1 cellular context compared by ENCODE assay signal in the genomic region with DNA sequence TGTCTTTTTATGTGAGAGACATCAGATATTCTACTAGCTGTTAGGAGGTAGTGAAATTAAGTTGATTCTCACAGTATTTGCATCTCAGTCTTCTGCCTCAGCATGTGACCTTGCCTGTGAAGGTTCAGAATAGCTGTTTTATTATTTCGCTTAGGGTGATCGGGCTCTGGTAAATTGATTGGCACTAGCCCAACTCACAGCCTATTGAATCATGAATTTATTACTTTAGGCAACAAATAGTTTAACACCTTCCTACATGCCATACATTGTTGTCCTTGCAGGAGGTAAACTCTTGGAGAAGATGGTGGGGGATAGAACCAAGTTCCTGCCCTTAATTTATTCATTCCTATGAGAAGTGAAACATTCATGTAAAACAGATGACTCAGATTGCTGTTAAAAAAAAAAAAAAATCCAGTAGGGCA.
A peak's percentile ranks its signal among the peaks of the same experiment; 100 is the strongest.
TF ChIP-seq lines count a peak whose summit lies in the region.

No MANE protein-coding gene starts in this region.

TF ChIP-seq in GM12878, 131 proteins besides CTCF, POLR2A, EP300 and RAD21 (continued from another document and continues in another):
- TF ChIP-seq, protein P1, sequence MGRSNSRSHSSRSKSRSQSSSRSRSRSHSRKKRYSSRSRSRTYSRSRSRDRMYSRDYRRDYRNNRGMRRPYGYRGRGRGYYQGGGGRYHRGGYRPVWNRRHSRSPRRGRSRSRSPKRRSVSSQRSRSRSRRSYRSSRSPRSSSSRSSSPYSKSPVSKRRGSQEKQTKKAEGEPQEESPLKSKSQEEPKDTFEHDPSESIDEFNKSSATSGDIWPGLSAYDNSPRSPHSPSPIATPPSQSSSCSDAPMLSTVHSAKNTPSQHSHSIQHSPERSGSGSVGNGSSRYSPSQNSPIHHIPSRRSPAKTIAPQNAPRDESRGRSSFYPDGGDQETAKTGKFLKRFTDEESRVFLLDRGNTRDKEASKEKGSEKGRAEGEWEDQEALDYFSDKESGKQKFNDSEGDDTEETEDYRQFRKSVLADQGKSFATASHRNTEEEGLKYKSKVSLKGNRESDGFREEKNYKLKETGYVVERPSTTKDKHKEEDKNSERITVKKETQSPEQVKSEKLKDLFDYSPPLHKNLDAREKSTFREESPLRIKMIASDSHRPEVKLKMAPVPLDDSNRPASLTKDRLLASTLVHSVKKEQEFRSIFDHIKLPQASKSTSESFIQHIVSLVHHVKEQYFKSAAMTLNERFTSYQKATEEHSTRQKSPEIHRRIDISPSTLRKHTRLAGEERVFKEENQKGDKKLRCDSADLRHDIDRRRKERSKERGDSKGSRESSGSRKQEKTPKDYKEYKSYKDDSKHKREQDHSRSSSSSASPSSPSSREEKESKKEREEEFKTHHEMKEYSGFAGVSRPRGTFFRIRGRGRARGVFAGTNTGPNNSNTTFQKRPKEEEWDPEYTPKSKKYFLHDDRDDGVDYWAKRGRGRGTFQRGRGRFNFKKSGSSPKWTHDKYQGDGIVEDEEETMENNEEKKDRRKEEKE (IDR thresholded peaks at IDR 0.05): no peak
- TF ChIP-seq CEBPB (IDR thresholded peaks at IDR 0.05; ENCODE audit: borderline replicate concordance in 1 of 2, low read depth in 2 of 2, low read length in 2 of 2) (no peak), PRDM15 (CRISPR knock-in tag; IDR thresholded peaks at IDR 0.05) (no peak), HDAC2 (IDR thresholded peaks at IDR 0.05) (no peak), RUNX3 (IDR thresholded peaks at IDR 0.05; ENCODE audit: low read length) (no peak), EZH2 (IDR thresholded peaks at IDR 0.05; ENCODE audit: borderline replicate concordance, control insufficient read depth, low read depth, low read length) (no peak), MYC (IDR thresholded peaks at IDR 0.05; ENCODE audit: insufficient read depth, insufficient read length, insufficient replicate concordance, low read length, severe bottlenecking) (no peak), MTA2 (IDR thresholded peaks at IDR 0.05; ENCODE audit: low read depth) (no peak; the same call in 1 of the 2 replicates), ZNF274 (IDR thresholded peaks at IDR 0.05; ENCODE audit: insufficient read depth, insufficient read length) (no peak), ZZZ3 (IDR thresholded peaks at IDR 0.05; ENCODE audit: control insufficient read depth, insufficient read length, low read depth) (no peak), BRCA1 (IDR thresholded peaks at IDR 0.05; ENCODE audit: low read depth, low read length) (no peak), FOXM1 (IDR thresholded peaks at IDR 0.05; ENCODE audit: low read depth, low read length) (no peak), SP1 (IDR thresholded peaks at IDR 0.05; ENCODE audit: low read depth, low read length) (no peak), ZNF622 (IDR thresholded peaks at IDR 0.05) (no peak), STAT1 (conservative IDR thresholded peaks at IDR 0.05) (no peak), ATF2 (IDR thresholded peaks at IDR 0.05; ENCODE audit: low read length) (peak; percentile 30; the same call in 1 of the 2 replicates), CBX5 (IDR thresholded peaks at IDR 0.05; ENCODE audit: low read depth) (no peak), STAT3 (IDR thresholded peaks at IDR 0.05; ENCODE audit: low read depth, low read length) (no peak), KLF5 (IDR thresholded peaks at IDR 0.05; ENCODE audit: partially characterized antibody) (no peak), CREM (IDR thresholded peaks at IDR 0.05; ENCODE audit: low read depth) (no peak), CHD1 (IDR thresholded peaks at IDR 0.05; ENCODE audit: low read depth, low read length) (no peak), RBBP5 (conservative IDR thresholded peaks at IDR 0.05) (no peak), RELB (IDR thresholded peaks at IDR 0.05; ENCODE audit: low read depth) (peak; percentile 50), SUZ12 (IDR thresholded peaks at IDR 0.05; ENCODE audit: unreplicated experiment) (no peak)
- TF ChIP-seq, protein P2, sequence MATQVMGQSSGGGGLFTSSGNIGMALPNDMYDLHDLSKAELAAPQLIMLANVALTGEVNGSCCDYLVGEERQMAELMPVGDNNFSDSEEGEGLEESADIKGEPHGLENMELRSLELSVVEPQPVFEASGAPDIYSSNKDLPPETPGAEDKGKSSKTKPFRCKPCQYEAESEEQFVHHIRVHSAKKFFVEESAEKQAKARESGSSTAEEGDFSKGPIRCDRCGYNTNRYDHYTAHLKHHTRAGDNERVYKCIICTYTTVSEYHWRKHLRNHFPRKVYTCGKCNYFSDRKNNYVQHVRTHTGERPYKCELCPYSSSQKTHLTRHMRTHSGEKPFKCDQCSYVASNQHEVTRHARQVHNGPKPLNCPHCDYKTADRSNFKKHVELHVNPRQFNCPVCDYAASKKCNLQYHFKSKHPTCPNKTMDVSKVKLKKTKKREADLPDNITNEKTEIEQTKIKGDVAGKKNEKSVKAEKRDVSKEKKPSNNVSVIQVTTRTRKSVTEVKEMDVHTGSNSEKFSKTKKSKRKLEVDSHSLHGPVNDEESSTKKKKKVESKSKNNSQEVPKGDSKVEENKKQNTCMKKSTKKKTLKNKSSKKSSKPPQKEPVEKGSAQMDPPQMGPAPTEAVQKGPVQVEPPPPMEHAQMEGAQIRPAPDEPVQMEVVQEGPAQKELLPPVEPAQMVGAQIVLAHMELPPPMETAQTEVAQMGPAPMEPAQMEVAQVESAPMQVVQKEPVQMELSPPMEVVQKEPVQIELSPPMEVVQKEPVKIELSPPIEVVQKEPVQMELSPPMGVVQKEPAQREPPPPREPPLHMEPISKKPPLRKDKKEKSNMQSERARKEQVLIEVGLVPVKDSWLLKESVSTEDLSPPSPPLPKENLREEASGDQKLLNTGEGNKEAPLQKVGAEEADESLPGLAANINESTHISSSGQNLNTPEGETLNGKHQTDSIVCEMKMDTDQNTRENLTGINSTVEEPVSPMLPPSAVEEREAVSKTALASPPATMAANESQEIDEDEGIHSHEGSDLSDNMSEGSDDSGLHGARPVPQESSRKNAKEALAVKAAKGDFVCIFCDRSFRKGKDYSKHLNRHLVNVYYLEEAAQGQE (IDR thresholded peaks at IDR 0.05; ENCODE audit: low read depth, low read length): no peak
- TF ChIP-seq, protein P3, sequence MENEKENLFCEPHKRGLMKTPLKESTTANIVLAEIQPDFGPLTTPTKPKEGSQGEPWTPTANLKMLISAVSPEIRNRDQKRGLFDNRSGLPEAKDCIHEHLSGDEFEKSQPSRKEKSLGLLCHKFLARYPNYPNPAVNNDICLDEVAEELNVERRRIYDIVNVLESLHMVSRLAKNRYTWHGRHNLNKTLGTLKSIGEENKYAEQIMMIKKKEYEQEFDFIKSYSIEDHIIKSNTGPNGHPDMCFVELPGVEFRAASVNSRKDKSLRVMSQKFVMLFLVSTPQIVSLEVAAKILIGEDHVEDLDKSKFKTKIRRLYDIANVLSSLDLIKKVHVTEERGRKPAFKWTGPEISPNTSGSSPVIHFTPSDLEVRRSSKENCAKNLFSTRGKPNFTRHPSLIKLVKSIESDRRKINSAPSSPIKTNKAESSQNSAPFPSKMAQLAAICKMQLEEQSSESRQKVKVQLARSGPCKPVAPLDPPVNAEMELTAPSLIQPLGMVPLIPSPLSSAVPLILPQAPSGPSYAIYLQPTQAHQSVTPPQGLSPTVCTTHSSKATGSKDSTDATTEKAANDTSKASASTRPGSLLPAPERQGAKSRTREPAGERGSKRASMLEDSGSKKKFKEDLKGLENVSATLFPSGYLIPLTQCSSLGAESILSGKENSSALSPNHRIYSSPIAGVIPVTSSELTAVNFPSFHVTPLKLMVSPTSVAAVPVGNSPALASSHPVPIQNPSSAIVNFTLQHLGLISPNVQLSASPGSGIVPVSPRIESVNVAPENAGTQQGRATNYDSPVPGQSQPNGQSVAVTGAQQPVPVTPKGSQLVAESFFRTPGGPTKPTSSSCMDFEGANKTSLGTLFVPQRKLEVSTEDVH (IDR thresholded peaks at IDR 0.05; ENCODE audit: low read depth, partially characterized antibody): no peak
- TF ChIP-seq, protein P4, sequence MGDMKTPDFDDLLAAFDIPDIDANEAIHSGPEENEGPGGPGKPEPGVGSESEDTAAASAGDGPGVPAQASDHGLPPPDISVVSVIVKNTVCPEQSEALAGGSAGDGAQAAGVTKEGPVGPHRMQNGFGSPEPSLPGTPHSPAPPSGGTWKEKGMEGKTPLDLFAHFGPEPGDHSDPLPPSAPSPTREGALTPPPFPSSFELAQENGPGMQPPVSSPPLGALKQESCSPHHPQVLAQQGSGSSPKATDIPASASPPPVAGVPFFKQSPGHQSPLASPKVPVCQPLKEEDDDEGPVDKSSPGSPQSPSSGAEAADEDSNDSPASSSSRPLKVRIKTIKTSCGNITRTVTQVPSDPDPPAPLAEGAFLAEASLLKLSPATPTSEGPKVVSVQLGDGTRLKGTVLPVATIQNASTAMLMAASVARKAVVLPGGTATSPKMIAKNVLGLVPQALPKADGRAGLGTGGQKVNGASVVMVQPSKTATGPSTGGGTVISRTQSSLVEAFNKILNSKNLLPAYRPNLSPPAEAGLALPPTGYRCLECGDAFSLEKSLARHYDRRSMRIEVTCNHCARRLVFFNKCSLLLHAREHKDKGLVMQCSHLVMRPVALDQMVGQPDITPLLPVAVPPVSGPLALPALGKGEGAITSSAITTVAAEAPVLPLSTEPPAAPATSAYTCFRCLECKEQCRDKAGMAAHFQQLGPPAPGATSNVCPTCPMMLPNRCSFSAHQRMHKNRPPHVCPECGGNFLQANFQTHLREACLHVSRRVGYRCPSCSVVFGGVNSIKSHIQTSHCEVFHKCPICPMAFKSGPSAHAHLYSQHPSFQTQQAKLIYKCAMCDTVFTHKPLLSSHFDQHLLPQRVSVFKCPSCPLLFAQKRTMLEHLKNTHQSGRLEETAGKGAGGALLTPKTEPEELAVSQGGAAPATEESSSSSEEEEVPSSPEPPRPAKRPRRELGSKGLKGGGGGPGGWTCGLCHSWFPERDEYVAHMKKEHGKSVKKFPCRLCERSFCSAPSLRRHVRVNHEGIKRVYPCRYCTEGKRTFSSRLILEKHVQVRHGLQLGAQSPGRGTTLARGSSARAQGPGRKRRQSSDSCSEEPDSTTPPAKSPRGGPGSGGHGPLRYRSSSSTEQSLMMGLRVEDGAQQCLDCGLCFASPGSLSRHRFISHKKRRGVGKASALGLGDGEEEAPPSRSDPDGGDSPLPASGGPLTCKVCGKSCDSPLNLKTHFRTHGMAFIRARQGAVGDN (IDR thresholded peaks at IDR 0.05): no peak
- TF ChIP-seq, protein P5, sequence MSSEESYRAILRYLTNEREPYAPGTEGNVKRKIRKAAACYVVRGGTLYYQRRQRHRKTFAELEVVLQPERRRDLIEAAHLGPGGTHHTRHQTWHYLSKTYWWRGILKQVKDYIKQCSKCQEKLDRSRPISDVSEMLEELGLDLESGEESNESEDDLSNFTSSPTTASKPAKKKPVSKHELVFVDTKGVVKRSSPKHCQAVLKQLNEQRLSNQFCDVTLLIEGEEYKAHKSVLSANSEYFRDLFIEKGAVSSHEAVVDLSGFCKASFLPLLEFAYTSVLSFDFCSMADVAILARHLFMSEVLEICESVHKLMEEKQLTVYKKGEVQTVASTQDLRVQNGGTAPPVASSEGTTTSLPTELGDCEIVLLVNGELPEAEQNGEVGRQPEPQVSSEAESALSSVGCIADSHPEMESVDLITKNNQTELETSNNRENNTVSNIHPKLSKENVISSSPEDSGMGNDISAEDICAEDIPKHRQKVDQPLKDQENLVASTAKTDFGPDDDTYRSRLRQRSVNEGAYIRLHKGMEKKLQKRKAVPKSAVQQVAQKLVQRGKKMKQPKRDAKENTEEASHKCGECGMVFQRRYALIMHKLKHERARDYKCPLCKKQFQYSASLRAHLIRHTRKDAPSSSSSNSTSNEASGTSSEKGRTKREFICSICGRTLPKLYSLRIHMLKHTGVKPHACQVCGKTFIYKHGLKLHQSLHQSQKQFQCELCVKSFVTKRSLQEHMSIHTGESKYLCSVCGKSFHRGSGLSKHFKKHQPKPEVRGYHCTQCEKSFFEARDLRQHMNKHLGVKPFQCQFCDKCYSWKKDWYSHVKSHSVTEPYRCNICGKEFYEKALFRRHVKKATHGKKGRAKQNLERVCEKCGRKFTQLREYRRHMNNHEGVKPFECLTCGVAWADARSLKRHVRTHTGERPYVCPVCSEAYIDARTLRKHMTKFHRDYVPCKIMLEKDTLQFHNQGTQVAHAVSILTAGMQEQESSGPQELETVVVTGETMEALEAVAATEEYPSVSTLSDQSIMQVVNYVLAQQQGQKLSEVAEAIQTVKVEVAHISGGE (CRISPR knock-in tag; IDR thresholded peaks at IDR 0.05): no peak
